ENCODE assay signal across 1 cellular context in genomic region chr20:44856847-44857448, GRCh38.
A peak's percentile ranks its signal among the peaks of the same experiment; 100 is the strongest.
TF ChIP-seq lines count a peak whose summit lies in the region.

No MANE protein-coding gene starts in this region.

TF ChIP-seq in K562, 482 proteins besides CTCF, POLR2A, EP300 and RAD21 (continues in another document):
- no peak for TF ChIP-seq FOXK2 (conservative IDR thresholded peaks at IDR 0.05 in 1 of 2, IDR thresholded peaks at IDR 0.05 in 1 of 2; ENCODE audit: low read depth in 2 of 2)
- TF ChIP-seq HOXB6 (CRISPR knock-in tag; IDR thresholded peaks at IDR 0.05; ENCODE audit: borderline replicate concordance): no peak
- no peak for TF ChIP-seq GTF2A2 (tag; IDR thresholded peaks at IDR 0.05)
- TF ChIP-seq SREBF1 (IDR thresholded peaks at IDR 0.05; ENCODE audit: borderline replicate concordance, low read depth, low read length): peak; percentile 99
- TF ChIP-seq RBM15 (IDR thresholded peaks at IDR 0.05; ENCODE audit: insufficient read depth, low read length): no peak
- no peak for TF ChIP-seq ZSCAN32 (CRISPR knock-in tag; IDR thresholded peaks at IDR 0.05)
- no peak for TF ChIP-seq PRPF4 (IDR thresholded peaks at IDR 0.05; ENCODE audit: insufficient read depth, low read depth, low read length, poor library complexity, severe bottlenecking)
- TF ChIP-seq GATAD2B (IDR thresholded peaks at IDR 0.05; ENCODE audit: borderline replicate concordance): no peak
- peak; percentile 77 for TF ChIP-seq ASH1L (IDR thresholded peaks at IDR 0.05; ENCODE audit: borderline replicate concordance, low read depth, partially characterized antibody)
- TF ChIP-seq MAFK (IDR thresholded peaks at IDR 0.05; ENCODE audit: low read length): no peak
- TF ChIP-seq E2F3 (CRISPR knock-in tag; IDR thresholded peaks at IDR 0.05): no peak
- no peak for TF ChIP-seq ZNF445 (CRISPR knock-in tag; IDR thresholded peaks at IDR 0.05; ENCODE audit: low read depth)
- peak in 1 of 2 experiments; percentile 56; a peak in 1 of 4 replicates for TF ChIP-seq TRIM24 (IDR thresholded peaks at IDR 0.05)
- TF ChIP-seq ZNF124 (CRISPR knock-in tag; IDR thresholded peaks at IDR 0.05): no peak
- TF ChIP-seq TARDBP (IDR thresholded peaks at IDR 0.05): no peak
- TF ChIP-seq ELF1 (tag; IDR thresholded peaks at IDR 0.05): peak; percentile 27; the same call in 1 of the 2 replicates
- TF ChIP-seq ZNF766 (CRISPR knock-in tag; conservative IDR thresholded peaks at IDR 0.05): 0 out of 2 replicates have a peak, but pooled peaks have one; percentile 31
- TF ChIP-seq NR4A1 (CRISPR knock-in tag; IDR thresholded peaks at IDR 0.05): no peak
- no peak for TF ChIP-seq NR4A1 (tag; IDR thresholded peaks at IDR 0.05)
- TF ChIP-seq CC2D1A (IDR thresholded peaks at IDR 0.05): peak; percentile 50
- no peak for TF ChIP-seq ZEB2 (IDR thresholded peaks at IDR 0.05)
- peak; percentile 54 for TF ChIP-seq RBM25 (IDR thresholded peaks at IDR 0.05; ENCODE audit: low read depth, low read length, severe bottlenecking)
- no peak for TF ChIP-seq ELF4 (CRISPR knock-in tag; IDR thresholded peaks at IDR 0.05)
- TF ChIP-seq FOXM1 (IDR thresholded peaks at IDR 0.05; ENCODE audit: low read depth): no peak
- TF ChIP-seq FOXM1 (CRISPR knock-in tag; IDR thresholded peaks at IDR 0.05; ENCODE audit: low read depth): no peak
- TF ChIP-seq HDGF (IDR thresholded peaks at IDR 0.05): no peak
- TF ChIP-seq RNF2 (IDR thresholded peaks at IDR 0.05): no peak
- no peak for TF ChIP-seq ZFX (CRISPR knock-in tag; IDR thresholded peaks at IDR 0.05)
- TF ChIP-seq L3MBTL2 (IDR thresholded peaks at IDR 0.05): peak; percentile 49; the same call in 1 of the 2 replicates
- peak; percentile 72; the same call in 1 of the 2 replicates for TF ChIP-seq COPS2 (conservative IDR thresholded peaks at IDR 0.05)
- no peak for TF ChIP-seq MEIS2 (IDR thresholded peaks at IDR 0.05; ENCODE audit: partially characterized antibody)
- no peak for TF ChIP-seq SREBF2 (CRISPR knock-in tag; IDR thresholded peaks at IDR 0.05)
- TF ChIP-seq ZNF644 (tag; IDR thresholded peaks at IDR 0.05; ENCODE audit: low read depth): no peak
- no peak for TF ChIP-seq MCM7 (IDR thresholded peaks at IDR 0.05)
- no peak for TF ChIP-seq KDM5B (IDR thresholded peaks at IDR 0.05; ENCODE audit: insufficient replicate concordance, low read depth, low read length)
- TF ChIP-seq RFX7 (CRISPR knock-in tag; IDR thresholded peaks at IDR 0.05): no peak
- TF ChIP-seq DEAF1 (CRISPR knock-in tag; IDR thresholded peaks at IDR 0.05): no peak
- TF ChIP-seq NFRKB (IDR thresholded peaks at IDR 0.05; ENCODE audit: low read depth): no peak
- no peak for TF ChIP-seq ELK3 (CRISPR knock-in tag; IDR thresholded peaks at IDR 0.05)
- peak in 1 of 2 experiments; percentile 11; a peak in 1 of 4 replicates for TF ChIP-seq KDM1A (IDR thresholded peaks at IDR 0.05)
- no peak for TF ChIP-seq NFIX (CRISPR knock-in tag; IDR thresholded peaks at IDR 0.05; ENCODE audit: low read depth)
- no peak for TF ChIP-seq JUN (IDR thresholded peaks at IDR 0.05; ENCODE audit: borderline replicate concordance, low read depth, low read length)
- no peak for TF ChIP-seq JUN (CRISPR knock-in tag; IDR thresholded peaks at IDR 0.05; ENCODE audit: borderline replicate concordance)
- TF ChIP-seq MTA3 (IDR thresholded peaks at IDR 0.05; ENCODE audit: borderline replicate concordance): peak; percentile 22; the same call in 1 of the 2 replicates
- TF ChIP-seq CBX8 (IDR thresholded peaks at IDR 0.05; ENCODE audit: borderline replicate concordance, extremely low read depth, low read depth, low read length, poor library complexity, severe bottlenecking): no peak
- no peak for TF ChIP-seq ZZZ3 (IDR thresholded peaks at IDR 0.05)
- TF ChIP-seq SNRNP70 (optimal IDR thresholded peaks at IDR 0.05; ENCODE audit: low read depth, low read length): no peak
- TF ChIP-seq TCF7L2 (IDR thresholded peaks at IDR 0.05; ENCODE audit: low read depth, low read length): no peak
- TF ChIP-seq ZNF274 (IDR thresholded peaks at IDR 0.05; ENCODE audit: borderline replicate concordance, low read depth, low read length): no peak
- TF ChIP-seq SUPT5H (IDR thresholded peaks at IDR 0.05): no peak
- TF ChIP-seq NEUROD1 (IDR thresholded peaks at IDR 0.05; ENCODE audit: borderline replicate concordance, low read depth, low read length, partially characterized antibody): peak; percentile 33
- no peak for TF ChIP-seq ILF3 (IDR thresholded peaks at IDR 0.05; ENCODE audit: borderline replicate concordance)
- 0 out of 2 replicates have a peak, but pooled peaks have one; percentile 46 for TF ChIP-seq CHAMP1 (IDR thresholded peaks at IDR 0.05)
- no peak for TF ChIP-seq ZKSCAN8 (CRISPR knock-in tag; IDR thresholded peaks at IDR 0.05)
- TF ChIP-seq POLR2B (IDR thresholded peaks at IDR 0.05; ENCODE audit: low read depth, partially characterized antibody): peak; percentile 39
- TF ChIP-seq KHSRP (IDR thresholded peaks at IDR 0.05): no peak
- no peak for TF ChIP-seq POLR3G (IDR thresholded peaks at IDR 0.05; ENCODE audit: extremely low read depth, insufficient read length, insufficient replicate concordance)
- TF ChIP-seq TEAD4 (IDR thresholded peaks at IDR 0.05; ENCODE audit: low read length): no peak
- TF ChIP-seq TEAD4 (CRISPR knock-in tag; IDR thresholded peaks at IDR 0.05; ENCODE audit: borderline replicate concordance): no peak
- 0 out of 2 replicates have a peak, but pooled peaks have one; percentile 20 for TF ChIP-seq RBFOX2 (IDR thresholded peaks at IDR 0.05; ENCODE audit: low read depth, low read length)
- TF ChIP-seq JUNB (CRISPR knock-in tag; conservative IDR thresholded peaks at IDR 0.05): no peak
- TF ChIP-seq NFYB (IDR thresholded peaks at IDR 0.05; ENCODE audit: extremely low read depth, insufficient read length): peak; percentile 66
- no peak for TF ChIP-seq PBX2 (CRISPR knock-in tag; IDR thresholded peaks at IDR 0.05; ENCODE audit: low read depth)
- TF ChIP-seq PBX2 (tag; conservative IDR thresholded peaks at IDR 0.05; ENCODE audit: low read depth): no peak
- no peak for TF ChIP-seq ZFP91 (CRISPR knock-in tag; IDR thresholded peaks at IDR 0.05)
